Comparison of ENCODE assay signal across 14 cellular contexts in genomic region chr18:3508576-3509559, GRCh38. TPM values are rescaled to one million over a fixed set of nuclear protein-coding genes. Genes with fewer than 3 reads are reported as not detected.
DNase-seq lines count a peak whose midpoint lies in the region; ATAC-seq, FAIRE-seq and TF ChIP-seq lines count a peak whose summit lies in the region.
"Had no signal": no experiment of that assay in that cellular context is flagged by ENCODE, and none has a peak within 500 bp of the region (broad histone marks: within the 10 kb centered on the region; RNA-seq: fewer than 3 reads in every experiment).

No MANE protein-coding gene starts in this region.

- no peaks in the 10 kb centered on the region for H4K20me1 ChIP-seq in BLaER1 treated with 17β-estradiol and CSF1 and Interleukin-3, amounts not matched to agents 10 nM and 100 nM
- no peaks in the 10 kb centered on the region for H4K20me1 ChIP-seq in K562 (replicated peaks; ENCODE audit: control insufficient read depth, insufficient read depth, low read length)

- H2BK15ac ChIP-seq in mesenchymal stem cell (ENCODE audit: low read depth, poor library complexity, severe bottlenecking), result no peak overlapping the region

- H4K91ac ChIP-seq in mesenchymal stem cell (ENCODE audit: low read length), result no peak overlapping the region

- POLR2A ChIA-PET in K562 (lab: Yijun Ruan, JAX), result interaction anchor here (0.8 to 1.9 kb wide), 7 partner anchors 9 to 144 kb away, joined by 3 to 5 read pairs (median 3); no protein-coding TSS in a partner anchor

- H3K4me3 Mint-ChIP-seq in HFFc6, result no peak overlapping the region
- H3K4me3 Mint-ChIP-seq: activated CD4-positive, alpha-beta memory T cell treated with anti-CD3 and anti-CD28 coated beads, Interleukin-2, amount 10 ng/mL, durations not matched to agents 7 days and 5 days; activated naive CD8-positive, alpha-beta T cell treated with anti-CD3 and anti-CD28 coated beads, Interleukin-2, amount 10 ng/mL, durations not matched to agents 7 days and 5 days; B cell had no signal

- no peak for TF ChIP-seq RAD21 in K562 (CRISPR knock-in tag; conservative IDR thresholded peaks at IDR 0.05 in 1 of 2, IDR thresholded peaks at IDR 0.05 in 1 of 2)

- peak overlapping the region; percentile 77 to 92 (median 88) for H3K4me2 ChIP-seq in BLaER1 treated with 17β-estradiol and CSF1 and Interleukin-3, amounts not matched to agents 10 nM and 100 nM
- H3K4me2 ChIP-seq in K562 (ENCODE audit: insufficient read depth, low read length) (no peak overlapping the region), mesenchymal stem cell (ENCODE audit: low read length, poor library complexity, severe bottlenecking) (no peak overlapping the region)

- no peaks in the 10 kb centered on the region for H3K9me1 ChIP-seq in K562 (ENCODE audit: control insufficient read depth, insufficient read depth, low read length)

- TF ChIP-seq POLR2A in K562 (conservative IDR thresholded peaks at IDR 0.05) (no peak), GM12891 (IDR thresholded peaks at IDR 0.05; ENCODE audit: low read depth, low read length) (no peak)

- no peaks in the 10 kb centered on the region for H3K36me3 ChIP-seq in BLaER1 treated with 17β-estradiol and CSF1 and Interleukin-3, amounts not matched to agents 10 nM and 100 nM
- no peaks in the 10 kb centered on the region for H3K36me3 ChIP-seq in K562 (ENCODE audit: control insufficient read depth, insufficient read depth, low read length)
- no peaks in the 10 kb centered on the region for H3K36me3 ChIP-seq in mesenchymal stem cell (ENCODE audit: control insufficient read depth in 1 of 2, insufficient read depth in 2 of 2, low read depth in 1 of 2, low read length in 2 of 2)
- H3K36me3 ChIP-seq: heart right ventricle, sigmoid colon had no signal

- H3K4me1 ChIP-seq in BLaER1 treated with 17β-estradiol and CSF1 and Interleukin-3, amounts not matched to agents 10 nM and 100 nM, result peaks cover 27 to 47% (median 38%) of the 10 kb centered on the region in 10 experiments
- peaks cover 3 to 14% of the 10 kb centered on the region in 2 experiments; a peak in 4 of 5 replicates for H3K4me1 ChIP-seq in K562 (replicated peaks in 1 of 2; ENCODE audit: control insufficient read depth in 2 of 2, insufficient read depth in 2 of 2, low read length in 2 of 2)
- peaks cover 1% of the 10 kb centered on the region for H3K4me1 ChIP-seq in mesenchymal stem cell (ENCODE audit: control insufficient read depth, insufficient read depth, low read depth, low read length)
- H3K4me1 ChIP-seq: sigmoid colon had no signal

- peak overlapping the region; percentile 50 for H2AFZ ChIP-seq in K562 (ENCODE audit: low read depth, low read length)
- H2AFZ ChIP-seq in mesenchymal stem cell (ENCODE audit: low read depth, low read length), result no peak overlapping the region

- peak overlapping the region in 1 of 2 experiments; percentile 2 for H3K18ac ChIP-seq in mesenchymal stem cell (ENCODE audit: low read depth in 1 of 2, low read length in 2 of 2)

- no peak overlapping the region for H2BK5ac ChIP-seq in mesenchymal stem cell (ENCODE audit: low read depth, low read length, poor library complexity, severe bottlenecking)

- no peak overlapping the region for H3K27ac Mint-ChIP-seq in HFFc6
- H3K27ac Mint-ChIP-seq: activated CD4-positive, alpha-beta memory T cell treated with anti-CD3 and anti-CD28 coated beads, Interleukin-2, amount 10 ng/mL, durations not matched to agents 7 days and 5 days; activated naive CD8-positive, alpha-beta T cell treated with anti-CD3 and anti-CD28 coated beads, Interleukin-2, amount 10 ng/mL, durations not matched to agents 7 days and 5 days; B cell had no signal

- DNase-seq in LHCN-M2 (ENCODE audit: low read depth), result peak; percentile 85
- no peak for DNase-seq in K562 (ENCODE audit: extremely low read depth in 1 of 4, low spot score in 3 of 4)
- DNase-seq in mesenchymal stem cell, result peak; percentile 32
- DNase-seq in GM12891 (ENCODE audit: insufficient read length, low spot score), result no peak
- no peak for DNase-seq in dermis blood vessel endothelial cell
- DNase-seq in HFFc6, result no peak
- DNase-seq: activated CD4-positive, alpha-beta memory T cell treated with anti-CD3 and anti-CD28 coated beads, Interleukin-2, amount 10 ng/mL, durations not matched to agents 7 days and 5 days; activated naive CD8-positive, alpha-beta T cell treated with anti-CD3 and anti-CD28 coated beads, Interleukin-2, amount 10 ng/mL, durations not matched to agents 7 days and 5 days; effector CD4-positive, alpha-beta T cell; heart right ventricle; sigmoid colon had no signal

- 63% methylated on average over 17 of the region's 17 CpGs for WGBS in K562 (ENCODE audit: insufficient coverage, low coverage, missing lambda C conversion rate)
- WGBS in mesenchymal stem cell, result 77% methylated on average over 15 of the region's 17 CpGs

- no peak for TF ChIP-seq EP300 in K562 (IDR thresholded peaks at IDR 0.05; ENCODE audit: low read length)

- H3K4me1 Mint-ChIP-seq in HFFc6 (ENCODE audit: low read depth), result peaks cover 20% of the 10 kb centered on the region

- BruUV-seq in K562 (replicated peaks; lab: Mats Ljungman, UMichigan), result no TSS peak

- H3K14ac ChIP-seq in mesenchymal stem cell (ENCODE audit: low read length in 2 of 2), result no peak overlapping the region

- peak overlapping the region in 9 of 10 experiments; percentile 14 to 48 (median 32); a peak in 13 of 20 replicates for H3K4me3 ChIP-seq in BLaER1 treated with 17β-estradiol and CSF1 and Interleukin-3, amounts not matched to agents 10 nM and 100 nM
- H3K4me3 ChIP-seq in K562 (no peak overlapping the region), mesenchymal stem cell (ENCODE audit: insufficient read depth in 1 of 2, low read depth in 1 of 2, low read length in 2 of 2) (no peak overlapping the region)
- H3K4me3 ChIP-seq: heart right ventricle, sigmoid colon had no signal

- no peaks in the 10 kb centered on the region for H3K9me3 Mint-ChIP-seq in HFFc6
- H3K9me3 Mint-ChIP-seq: activated CD4-positive, alpha-beta memory T cell treated with anti-CD3 and anti-CD28 coated beads, Interleukin-2, amount 10 ng/mL, durations not matched to agents 7 days and 5 days; activated naive CD8-positive, alpha-beta T cell treated with anti-CD3 and anti-CD28 coated beads, Interleukin-2, amount 10 ng/mL, durations not matched to agents 7 days and 5 days had no signal

- FAIRE-seq in K562 (lab: Jason Lieb, UNC) (no peak), GM12891 (lab: Jason Lieb, UNC) (no peak)

- no peak overlapping the region for H3K4ac ChIP-seq in mesenchymal stem cell (ENCODE audit: low read depth in 1 of 2, low read length in 2 of 2)

- in situ Hi-C loops in K562 (cut with MboI), result no loop called here

- no peak overlapping the region for H4K8ac ChIP-seq in mesenchymal stem cell (ENCODE audit: low read length)

- CTCF ChIA-PET in K562 (lab: Yijun Ruan, JAX; ENCODE audit: low intra/inter-chr PET ratio), result no interaction called here

- H2BK12ac ChIP-seq in mesenchymal stem cell (ENCODE audit: low read length in 2 of 2), result no peak overlapping the region

- ATAC-seq in K562, result peak; percentile 43
- ATAC-seq in GM19351 (IDR thresholded peaks at IDR 0.05; ENCODE audit: unreplicated experiment), result no peak
- ATAC-seq: heart right ventricle had no signal

- TF ChIP-seq CTCF in K562 (IDR thresholded peaks at IDR 0.05 in 2 of 3, conservative IDR thresholded peaks at IDR 0.05 in 1 of 3; ENCODE audit: insufficient read depth in 2 of 3, low read depth in 1 of 3, low read length in 3 of 3), result no peak
- no peak for TF ChIP-seq CTCF in HFFc6 (IDR thresholded peaks at IDR 0.05)

- H3K27me3 Mint-ChIP-seq in HFFc6 (ENCODE audit: insufficient read depth), result peaks cover 9% of the 10 kb centered on the region
- H3K27me3 Mint-ChIP-seq: activated CD4-positive, alpha-beta memory T cell treated with anti-CD3 and anti-CD28 coated beads, Interleukin-2, amount 10 ng/mL, durations not matched to agents 7 days and 5 days had no signal

- peaks cover 0 to 12% (median 0%) of the 10 kb centered on the region in 11 experiments; a peak in 3 of 22 replicates for H3K9me3 ChIP-seq in BLaER1 treated with 17β-estradiol and CSF1 and Interleukin-3, amounts not matched to agents 10 nM and 100 nM (replicated peaks in 1 of 11)
- H3K9me3 ChIP-seq in K562 (replicated peaks; ENCODE audit: control insufficient read depth, insufficient read depth, low read depth, low read length) (no peaks in the 10 kb centered on the region), mesenchymal stem cell (ENCODE audit: control insufficient read depth, low read length) (no peaks in the 10 kb centered on the region)
- H3K9me3 ChIP-seq: heart right ventricle, sigmoid colon had no signal

- H2BK120ac ChIP-seq in mesenchymal stem cell (ENCODE audit: low read depth, low read length), result no peak overlapping the region

- no peak overlapping the region for H3K23ac ChIP-seq in mesenchymal stem cell (ENCODE audit: low read length in 2 of 2)

- H3K79me1 ChIP-seq in mesenchymal stem cell (replicated peaks; ENCODE audit: low read length, poor library complexity, severe bottlenecking), result no peaks in the 10 kb centered on the region

- peak overlapping the region in 9 of 11 experiments; percentile 20 to 56 (median 40); a peak in 16 of 22 replicates for H3K9ac ChIP-seq in BLaER1 treated with 17β-estradiol and CSF1 and Interleukin-3, amounts not matched to agents 10 nM and 100 nM
- peak overlapping the region in 1 of 2 experiments; percentile 50; a peak in 1 of 4 replicates for H3K9ac ChIP-seq in K562 (ENCODE audit: insufficient read depth in 1 of 2, low read depth in 2 of 2, low read length in 2 of 2)
- H3K9ac ChIP-seq in mesenchymal stem cell (ENCODE audit: low read length), result no peak overlapping the region

- peak overlapping the region in 9 of 11 experiments; percentile 35 to 60 (median 49); a peak in 18 of 22 replicates for H3K27ac ChIP-seq in BLaER1 treated with 17β-estradiol and CSF1 and Interleukin-3, amounts not matched to agents 10 nM and 100 nM
- H3K27ac ChIP-seq in K562 (ENCODE audit: extremely low read depth, low read depth, low read length) (no peak overlapping the region), mesenchymal stem cell (ENCODE audit: low read length, poor library complexity, severe bottlenecking) (peak overlapping the region; percentile 25)
- H3K27ac ChIP-seq: heart right ventricle, sigmoid colon had no signal

- no peaks in the 10 kb centered on the region for H3K36me3 Mint-ChIP-seq in HFFc6 (ENCODE audit: low read depth)
- H3K36me3 Mint-ChIP-seq: activated naive CD8-positive, alpha-beta T cell treated with anti-CD3 and anti-CD28 coated beads, Interleukin-2, amount 10 ng/mL, durations not matched to agents 7 days and 5 days had no signal

- no peaks in the 10 kb centered on the region for H3K79me2 ChIP-seq in K562 (ENCODE audit: control insufficient read depth, insufficient read depth, low read length)

- no peak overlapping the region for H2AK5ac ChIP-seq in mesenchymal stem cell (ENCODE audit: low read length, severe bottlenecking)

- H3K27me3 ChIP-seq in BLaER1 treated with 17β-estradiol and CSF1 and Interleukin-3, amounts not matched to agents 10 nM and 100 nM, result no peaks in the 10 kb centered on the region
- H3K27me3 ChIP-seq in K562 (ENCODE audit: control insufficient read depth in 2 of 2, insufficient read depth in 2 of 2, low read length in 2 of 2) (no peaks in the 10 kb centered on the region), mesenchymal stem cell (ENCODE audit: control insufficient read depth in 1 of 2, insufficient read depth in 1 of 2, low read length in 2 of 2) (no peaks in the 10 kb centered on the region)
- H3K27me3 ChIP-seq: heart right ventricle, sigmoid colon had no signal

- intact Hi-C loops in K562 (cut with micrococcal nuclease), result loop anchor here (5.0 kb wide), 1 partner anchor 78 kb away; no protein-coding TSS in a partner anchor

RNA-seq across cellular contexts. Expression of gene TGIF1, which starts 58.9 kb away (rescaled TPM):
- total RNA-seq in LHCN-M2 (2014; rRNA removed) (114 and 115 TPM in 2 replicates), K562 (2014; rRNA removed) (40.1 and 65.8 TPM in 2 replicates), K562 (2014; rRNA removed; fragmentation: Illumina TruSeq; extraction: Trizol) (49.2 and 54.5 TPM in 2 replicates), K562 (2015; rRNA removed; fragmentation: Illumina TruSeq; extraction: Trizol) (43.5 and 47.9 TPM in 2 replicates), K562 (2021) (44.6 and 49.3 TPM in 2 replicates), dermis blood vessel endothelial cell (136 and 195 TPM in 2 replicates)
- polyA plus RNA-seq in LHCN-M2 (2012), result 29.3 TPM
- total RNA-seq in K562 (2011; cell fraction: chromatin; rRNA removed; ENCODE audit: low replicate concordance), result 63.6 and 121 TPM in 2 replicates
- 64.2 and 69.3 TPM in 2 replicates for total RNA-seq in K562 (2011; cell fraction: nucleolus; rRNA removed)
- 73.3 and 83.1 TPM in 2 replicates for total RNA-seq in K562 (2011; cell fraction: nucleoplasm; rRNA removed)
- polyA plus RNA-seq in K562 (2011; rRNA removed) (55.5 and 56.3 TPM in 2 replicates), K562 (2014; fragmentation: Illumina TruSeq; extraction: Trizol) (60.9 and 77.7 TPM in 2 replicates), K562 (2014; fragmentation: Nextera tagmentation; extraction: Ambion mirVana) (10 to 100 TPM; 16.1 to 18.0 TPM), K562 (2014; rRNA removed) (40.6 and 43.7 TPM in 2 replicates)
- polyA plus RNA-seq in K562 (2011; cell fraction: cytosol; rRNA removed), result 68.0 and 84.8 TPM in 2 replicates
- polyA plus RNA-seq in K562 (2011; cell fraction: nucleus; rRNA removed), result 110 and 144 TPM in 2 replicates
- 43.2 and 67.0 TPM in 2 replicates for polyA plus RNA-seq in K562 (2012)
- polyA minus RNA-seq in K562 (2011; rRNA and poly(A)+ RNA removed), result 62.8 and 65.0 TPM in 2 replicates
- polyA minus RNA-seq in K562 (2011; cell fraction: cytosol; rRNA and poly(A)+ RNA removed), result 20.3 and 31.7 TPM in 2 replicates
- polyA minus RNA-seq in K562 (2011; cell fraction: nucleus; rRNA and poly(A)+ RNA removed), result 54.0 and 105 TPM in 2 replicates
- 69.8 TPM for polyA plus RNA-seq in mesenchymal stem cell (2013, experiment 1 of 2)
- 65.2 TPM for polyA plus RNA-seq in mesenchymal stem cell (2013, experiment 2 of 2)
- 1.2 TPM for polyA plus RNA-seq in GM12891 (2012; ENCODE audit: low read depth, missing spikeins)
- 10 to 100 TPM; 41.3 to 59.9 (median 55.8) TPM for total RNA-seq in HFFc6 (2021; fragmentation: NEBNext Ultra II Directional; extraction: Animal tissue kit (Norgen Biotek cat#: 25700))

Comparison
In these comparisons a context has a peak if more than half of its experiments do, and no peak if none do; other contexts are left out.
1. H3K4me2 ChIP-seq: peak in BLaER1 treated with 17β-estradiol and CSF1 and Interleukin-3, amounts not matched to agents 10 nM and 100 nM (11 of 11); none in K562 (single experiment) and mesenchymal stem cell (single experiment).
2. H3K4me3 ChIP-seq: peak in BLaER1 treated with 17β-estradiol and CSF1 and Interleukin-3, amounts not matched to agents 10 nM and 100 nM (9 of 10); none in K562 (single experiment) and mesenchymal stem cell (0 of 2).
3. DNase-seq: peak in LHCN-M2 (single experiment) and mesenchymal stem cell (single experiment); none in K562 (0 of 4), GM12891 (single experiment), dermis blood vessel endothelial cell (single experiment) and HFFc6 (single experiment).